Comparison of ENCODE assay signal across 1 cellular context in the genomic region with DNA sequence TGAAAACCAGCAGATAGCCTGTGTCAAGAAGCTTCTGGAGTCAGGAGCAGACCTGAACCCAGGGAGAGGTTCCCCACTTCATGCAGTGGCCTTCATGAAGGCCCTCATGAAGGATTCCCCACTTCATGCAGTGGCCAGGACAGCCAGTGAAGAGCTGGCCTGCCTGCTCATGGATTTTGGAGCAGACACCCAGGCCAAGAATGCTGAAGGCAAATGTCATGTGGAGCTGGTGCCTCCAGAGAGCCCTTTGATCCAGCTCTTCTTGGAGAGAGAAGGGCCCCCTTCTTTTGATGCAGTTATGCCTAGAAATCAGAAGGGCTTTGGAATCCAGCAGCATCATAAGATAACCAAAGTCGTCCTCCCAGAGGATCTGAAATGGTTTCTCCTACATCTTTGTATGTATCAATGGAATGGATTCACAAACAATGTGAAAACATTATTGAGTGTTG.
TF ChIP-seq lines count a peak whose summit lies in the region.

No MANE protein-coding gene starts in this region.

TF ChIP-seq in K562, 482 proteins besides CTCF, POLR2A, EP300 and RAD21 (continued from another document):
- TF ChIP-seq, protein P1, sequence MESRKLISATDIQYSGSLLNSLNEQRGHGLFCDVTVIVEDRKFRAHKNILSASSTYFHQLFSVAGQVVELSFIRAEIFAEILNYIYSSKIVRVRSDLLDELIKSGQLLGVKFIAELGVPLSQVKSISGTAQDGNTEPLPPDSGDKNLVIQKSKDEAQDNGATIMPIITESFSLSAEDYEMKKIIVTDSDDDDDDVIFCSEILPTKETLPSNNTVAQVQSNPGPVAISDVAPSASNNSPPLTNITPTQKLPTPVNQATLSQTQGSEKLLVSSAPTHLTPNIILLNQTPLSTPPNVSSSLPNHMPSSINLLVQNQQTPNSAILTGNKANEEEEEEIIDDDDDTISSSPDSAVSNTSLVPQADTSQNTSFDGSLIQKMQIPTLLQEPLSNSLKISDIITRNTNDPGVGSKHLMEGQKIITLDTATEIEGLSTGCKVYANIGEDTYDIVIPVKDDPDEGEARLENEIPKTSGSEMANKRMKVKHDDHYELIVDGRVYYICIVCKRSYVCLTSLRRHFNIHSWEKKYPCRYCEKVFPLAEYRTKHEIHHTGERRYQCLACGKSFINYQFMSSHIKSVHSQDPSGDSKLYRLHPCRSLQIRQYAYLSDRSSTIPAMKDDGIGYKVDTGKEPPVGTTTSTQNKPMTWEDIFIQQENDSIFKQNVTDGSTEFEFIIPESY (CRISPR knock-in tag; IDR thresholded peaks at IDR 0.05), result no peak
- TF ChIP-seq GATAD2B (IDR thresholded peaks at IDR 0.05; ENCODE audit: borderline replicate concordance) (no peak), SNRNP70 (optimal IDR thresholded peaks at IDR 0.05; ENCODE audit: low read depth, low read length) (no peak)
